1 cellular context compared by ENCODE assay signal in genomic region chr14:52791204-52792096, GRCh38.
A peak's percentile ranks its signal among the peaks of the same experiment; 100 is the strongest.
TF ChIP-seq lines count a peak whose summit lies in the region.

Gene GNPNAT1, minus strand, starts transcription at chr14:52791607. Its CDS starts 6,957 bp downstream, at chr14:52784650.

TF ChIP-seq in HepG2, 621 proteins besides CTCF, POLR2A, EP300 and RAD21 (continued from another document):
- no peak; the same call in 1 of the 2 replicates for TF ChIP-seq ZNF460 (CRISPR knock-in tag; IDR thresholded peaks at IDR 0.05; ENCODE audit: borderline replicate concordance)
- no peak for TF ChIP-seq ZNF354B (CRISPR knock-in tag; IDR thresholded peaks at IDR 0.05)
- TF ChIP-seq NBN (conservative IDR thresholded peaks at IDR 0.05) = no peak
- TF ChIP-seq ZNF83 (CRISPR knock-in tag; IDR thresholded peaks at IDR 0.05; ENCODE audit: borderline replicate concordance) = peak; percentile 60; the same call in 1 of the 2 replicates
- TF ChIP-seq CHCHD3 (CRISPR knock-in tag; IDR thresholded peaks at IDR 0.05) = peak; percentile 98
- no peak for TF ChIP-seq ZHX2 (IDR thresholded peaks at IDR 0.05; ENCODE audit: low read depth)
- no peak; the same call in 1 of the 2 replicates for TF ChIP-seq ZHX2 (CRISPR knock-in tag; IDR thresholded peaks at IDR 0.05; ENCODE audit: borderline replicate concordance)
- TF ChIP-seq HOXA3 (CRISPR knock-in tag; IDR thresholded peaks at IDR 0.05) = peak; percentile 63
- no peak for TF ChIP-seq ZNF367 (CRISPR knock-in tag; IDR thresholded peaks at IDR 0.05; ENCODE audit: borderline replicate concordance)
- TF ChIP-seq, protein P1, sequence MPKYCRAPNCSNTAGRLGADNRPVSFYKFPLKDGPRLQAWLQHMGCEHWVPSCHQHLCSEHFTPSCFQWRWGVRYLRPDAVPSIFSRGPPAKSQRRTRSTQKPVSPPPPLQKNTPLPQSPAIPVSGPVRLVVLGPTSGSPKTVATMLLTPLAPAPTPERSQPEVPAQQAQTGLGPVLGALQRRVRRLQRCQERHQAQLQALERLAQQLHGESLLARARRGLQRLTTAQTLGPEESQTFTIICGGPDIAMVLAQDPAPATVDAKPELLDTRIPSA (CRISPR knock-in tag; IDR thresholded peaks at IDR 0.05; ENCODE audit: borderline replicate concordance) = no peak
- TF ChIP-seq ZIK1 (CRISPR knock-in tag; IDR thresholded peaks at IDR 0.05; ENCODE audit: borderline replicate concordance, low read depth) = peak; percentile 91
- no peak for TF ChIP-seq ZNF3 (CRISPR knock-in tag; IDR thresholded peaks at IDR 0.05)
- 0 out of 2 replicates have a peak, but pooled peaks have one; percentile 84 for TF ChIP-seq ZNF235 (CRISPR knock-in tag; IDR thresholded peaks at IDR 0.05; ENCODE audit: borderline replicate concordance)
- TF ChIP-seq TRIM22 (IDR thresholded peaks at IDR 0.05) = no peak
- TF ChIP-seq, protein P2, sequence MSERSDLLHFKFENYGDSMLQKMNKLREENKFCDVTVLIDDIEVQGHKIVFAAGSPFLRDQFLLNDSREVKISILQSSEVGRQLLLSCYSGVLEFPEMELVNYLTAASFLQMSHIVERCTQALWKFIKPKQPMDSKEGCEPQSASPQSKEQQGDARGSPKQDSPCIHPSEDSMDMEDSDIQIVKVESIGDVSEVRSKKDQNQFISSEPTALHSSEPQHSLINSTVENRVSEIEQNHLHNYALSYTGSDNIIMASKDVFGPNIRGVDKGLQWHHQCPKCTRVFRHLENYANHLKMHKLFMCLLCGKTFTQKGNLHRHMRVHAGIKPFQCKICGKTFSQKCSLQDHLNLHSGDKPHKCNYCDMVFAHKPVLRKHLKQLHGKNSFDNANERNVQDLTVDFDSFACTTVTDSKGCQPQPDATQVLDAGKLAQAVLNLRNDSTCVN (CRISPR knock-in tag; IDR thresholded peaks at IDR 0.05; ENCODE audit: borderline replicate concordance) = no peak; the same call in 1 of the 2 replicates
- 0 out of 2 replicates have a peak, but pooled peaks have one; percentile 10 for TF ChIP-seq FOXK1 (CRISPR knock-in tag; IDR thresholded peaks at IDR 0.05; ENCODE audit: borderline replicate concordance, low read depth)
- TF ChIP-seq GLI4 (CRISPR knock-in tag; IDR thresholded peaks at IDR 0.05; ENCODE audit: borderline replicate concordance) = peak; percentile 66; the same call in 1 of the 2 replicates
- peak; percentile 90; the same call in 1 of the 2 replicates for TF ChIP-seq TBX2 (CRISPR knock-in tag; IDR thresholded peaks at IDR 0.05; ENCODE audit: borderline replicate concordance)
- TF ChIP-seq RFX3 (CRISPR knock-in tag; IDR thresholded peaks at IDR 0.05) = no peak
- TF ChIP-seq KDM2A (CRISPR knock-in tag; IDR thresholded peaks at IDR 0.05; ENCODE audit: borderline replicate concordance, low read depth) = peak; percentile 89
- TF ChIP-seq, protein P3, sequence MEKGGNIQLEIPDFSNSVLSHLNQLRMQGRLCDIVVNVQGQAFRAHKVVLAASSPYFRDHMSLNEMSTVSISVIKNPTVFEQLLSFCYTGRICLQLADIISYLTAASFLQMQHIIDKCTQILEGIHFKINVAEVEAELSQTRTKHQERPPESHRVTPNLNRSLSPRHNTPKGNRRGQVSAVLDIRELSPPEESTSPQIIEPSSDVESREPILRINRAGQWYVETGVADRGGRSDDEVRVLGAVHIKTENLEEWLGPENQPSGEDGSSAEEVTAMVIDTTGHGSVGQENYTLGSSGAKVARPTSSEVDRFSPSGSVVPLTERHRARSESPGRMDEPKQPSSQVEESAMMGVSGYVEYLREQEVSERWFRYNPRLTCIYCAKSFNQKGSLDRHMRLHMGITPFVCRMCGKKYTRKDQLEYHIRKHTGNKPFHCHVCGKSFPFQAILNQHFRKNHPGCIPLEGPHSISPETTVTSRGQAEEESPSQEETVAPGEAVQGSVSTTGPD (CRISPR knock-in tag; IDR thresholded peaks at IDR 0.05) = peak; percentile 78
- peak; percentile 74; the same call in 1 of the 2 replicates for TF ChIP-seq ZNF20 (CRISPR knock-in tag; IDR thresholded peaks at IDR 0.05)
- peak; percentile 41; the same call in 1 of the 2 replicates for TF ChIP-seq ELF4 (CRISPR knock-in tag; IDR thresholded peaks at IDR 0.05; ENCODE audit: borderline replicate concordance)
- TF ChIP-seq DR1 (CRISPR knock-in tag; IDR thresholded peaks at IDR 0.05) = peak; percentile 56; the same call in 1 of the 2 replicates
TF ChIP-seq in HepG2: peak in this region for 343.
